In genomic region chr19:18437481-18438330, GRCh38 we compare ENCODE assay signal across 1 cellular context.
A peak's percentile ranks its signal among the peaks of the same experiment; 100 is the strongest.
TF ChIP-seq lines count a peak whose summit lies in the region.

TSS of gene ISYNA1 (minus strand) at chr19:18438133. CDS start at chr19:18437979, 154 bp downstream.

TF ChIP-seq in HepG2, 621 proteins besides CTCF, POLR2A, EP300 and RAD21 (continued from another document and continues in another):
- TF ChIP-seq PRDM10 (CRISPR knock-in tag; IDR thresholded peaks at IDR 0.05; ENCODE audit: low read depth), result no peak
- 0 out of 2 replicates have a peak, but pooled peaks have one; percentile 55 for TF ChIP-seq MXD4 (CRISPR knock-in tag; IDR thresholded peaks at IDR 0.05)
- no peak for TF ChIP-seq MBD4 (IDR thresholded peaks at IDR 0.05; ENCODE audit: borderline replicate concordance, low read length)
- no peak for TF ChIP-seq ZNF3 (CRISPR knock-in tag; IDR thresholded peaks at IDR 0.05)
- TF ChIP-seq HIVEP1 (CRISPR knock-in tag; IDR thresholded peaks at IDR 0.05), result no peak; the same call in 1 of the 2 replicates
- no peak for TF ChIP-seq GMEB2 (CRISPR knock-in tag; IDR thresholded peaks at IDR 0.05; ENCODE audit: low read depth)
- peak; percentile 52; the same call in 1 of the 2 replicates for TF ChIP-seq RXRA (CRISPR knock-in tag; IDR thresholded peaks at IDR 0.05)
- peak; percentile 51 for TF ChIP-seq MAX (IDR thresholded peaks at IDR 0.05)
- 0 out of 2 replicates have a peak, but pooled peaks have one; percentile 7 for TF ChIP-seq SPEN (CRISPR knock-in tag; IDR thresholded peaks at IDR 0.05; ENCODE audit: low read depth)
- TF ChIP-seq TMF1 (CRISPR knock-in tag; IDR thresholded peaks at IDR 0.05; ENCODE audit: low read depth), result 0 out of 2 replicates have a peak, but pooled peaks have one; percentile 21
- peak; percentile 52; the same call in 1 of the 2 replicates for TF ChIP-seq KLF6 (CRISPR knock-in tag; IDR thresholded peaks at IDR 0.05)
- no peak for TF ChIP-seq ZFYVE20 (CRISPR knock-in tag; IDR thresholded peaks at IDR 0.05; ENCODE audit: borderline replicate concordance, low read depth)
- TF ChIP-seq ZNF543 (CRISPR knock-in tag; IDR thresholded peaks at IDR 0.05), result no peak
- TF ChIP-seq TFE3 (CRISPR knock-in tag; IDR thresholded peaks at IDR 0.05), result no peak
- peak; percentile 36; the same call in 1 of the 2 replicates for TF ChIP-seq IRF2 (CRISPR knock-in tag; IDR thresholded peaks at IDR 0.05)
- TF ChIP-seq ZFP82 (CRISPR knock-in tag; IDR thresholded peaks at IDR 0.05; ENCODE audit: borderline replicate concordance), result no peak
- no peak for TF ChIP-seq HMGA1 (CRISPR knock-in tag; conservative IDR thresholded peaks at IDR 0.05)
- peak; percentile 63 for TF ChIP-seq ZNF883 (CRISPR knock-in tag; IDR thresholded peaks at IDR 0.05; ENCODE audit: not compliant biosample characterization)
- no peak for TF ChIP-seq ZNF619 (CRISPR knock-in tag; IDR thresholded peaks at IDR 0.05)
- no peak for TF ChIP-seq ZNF703 (CRISPR knock-in tag; IDR thresholded peaks at IDR 0.05; ENCODE audit: borderline replicate concordance)
- peak; percentile 17; the same call in 1 of the 2 replicates for TF ChIP-seq ZSCAN31 (CRISPR knock-in tag; IDR thresholded peaks at IDR 0.05; ENCODE audit: low read depth)
- peak; percentile 47; the same call in 1 of the 2 replicates for TF ChIP-seq ZBTB33 (CRISPR knock-in tag; IDR thresholded peaks at IDR 0.05)
- TF ChIP-seq AKAP8 (CRISPR knock-in tag; IDR thresholded peaks at IDR 0.05), result no peak
- TF ChIP-seq SAFB2 (CRISPR knock-in tag; IDR thresholded peaks at IDR 0.05; ENCODE audit: borderline replicate concordance, low read depth), result no peak
- 0 out of 2 replicates have a peak, but pooled peaks have one; percentile 25 for TF ChIP-seq ZNF446 (CRISPR knock-in tag; IDR thresholded peaks at IDR 0.05)
- no peak for TF ChIP-seq NONO (IDR thresholded peaks at IDR 0.05)
- no peak for TF ChIP-seq NONO (CRISPR knock-in tag; conservative IDR thresholded peaks at IDR 0.05)
- no peak for TF ChIP-seq SOX13 (IDR thresholded peaks at IDR 0.05)
- TF ChIP-seq SOX13 (CRISPR knock-in tag; conservative IDR thresholded peaks at IDR 0.05 in 1 of 2, IDR thresholded peaks at IDR 0.05 in 1 of 2), result no peak
- 0 out of 2 replicates have a peak, but pooled peaks have one; percentile 24 for TF ChIP-seq ETV6 (CRISPR knock-in tag; conservative IDR thresholded peaks at IDR 0.05)
- no peak for TF ChIP-seq NFIB (CRISPR knock-in tag; IDR thresholded peaks at IDR 0.05; ENCODE audit: borderline replicate concordance)
- TF ChIP-seq SSRP1 (CRISPR knock-in tag; IDR thresholded peaks at IDR 0.05), result 0 out of 2 replicates have a peak, but pooled peaks have one; percentile 21
- TF ChIP-seq KAT8 (CRISPR knock-in tag; IDR thresholded peaks at IDR 0.05), result 0 out of 2 replicates have a peak, but pooled peaks have one; percentile 9
- 0 out of 2 replicates have a peak, but pooled peaks have one; percentile 3 for TF ChIP-seq ZNF350 (CRISPR knock-in tag; IDR thresholded peaks at IDR 0.05; ENCODE audit: borderline replicate concordance, low read depth)
- no peak for TF ChIP-seq POLR2AphosphoS5 (IDR thresholded peaks at IDR 0.05; ENCODE audit: low read depth, low read length)
- no peak for TF ChIP-seq HNRNPH1 (optimal IDR thresholded peaks at IDR 0.05; ENCODE audit: low read depth, low read length)
- TF ChIP-seq ATF2 (CRISPR knock-in tag; IDR thresholded peaks at IDR 0.05), result 0 out of 2 replicates have a peak, but pooled peaks have one; percentile 15
- no peak for TF ChIP-seq ZNF264 (CRISPR knock-in tag; IDR thresholded peaks at IDR 0.05)
- no peak for TF ChIP-seq CCAR2 (optimal IDR thresholded peaks at IDR 0.05; ENCODE audit: low read depth, low read length)
- TF ChIP-seq ZNF207 (IDR thresholded peaks at IDR 0.05; ENCODE audit: borderline replicate concordance), result no peak
- TF ChIP-seq PBX2 (CRISPR knock-in tag; IDR thresholded peaks at IDR 0.05), result no peak
- TF ChIP-seq ARID3A (IDR thresholded peaks at IDR 0.05; ENCODE audit: low read depth, low read length), result no peak
- TF ChIP-seq HNRNPUL1 (IDR thresholded peaks at IDR 0.05; ENCODE audit: low read depth, low read length), result no peak
- 0 out of 2 replicates have a peak, but pooled peaks have one; percentile 8 for TF ChIP-seq SALL1 (CRISPR knock-in tag; IDR thresholded peaks at IDR 0.05)
- TF ChIP-seq RBM39 (IDR thresholded peaks at IDR 0.05; ENCODE audit: low read depth, low read length, poor library complexity, severe bottlenecking), result no peak
- no peak for TF ChIP-seq SP5 (CRISPR knock-in tag; IDR thresholded peaks at IDR 0.05; ENCODE audit: borderline replicate concordance, low read depth)
- TF ChIP-seq CREM (IDR thresholded peaks at IDR 0.05), result no peak
- no peak; the same call in 1 of the 2 replicates for TF ChIP-seq CREM (CRISPR knock-in tag; IDR thresholded peaks at IDR 0.05)
- no peak for TF ChIP-seq PRDM15 (CRISPR knock-in tag; IDR thresholded peaks at IDR 0.05)
- TF ChIP-seq ZNF230 (CRISPR knock-in tag; IDR thresholded peaks at IDR 0.05), result 0 out of 2 replicates have a peak, but pooled peaks have one; percentile 11
